ENCODE assay signal across 9 cellular contexts in genomic region chr5:61055434-61056006, GRCh38.
DNase-seq lines count a peak whose midpoint lies in the region; ATAC-seq and TF ChIP-seq lines count a peak whose summit lies in the region.
"Had no signal": no experiment of that assay in that cellular context is flagged by ENCODE, and none has a peak within 500 bp of the region (broad histone marks: within the 10 kb centered on the region; RNA-seq: fewer than 3 reads in every experiment).

No MANE protein-coding gene starts in this region.

- intact Hi-C loops in mammary epithelial cell (cut with micrococcal nuclease) = loop anchor here (1.0 to 10.0 kb wide), 6 partner anchors 107 to 879 kb away; partner anchors contain the start of gene SMIM15

- CTCF ChIA-PET in mammary epithelial cell (lab: Charles Lee; ENCODE audit: low non-redundant PET) = interaction anchor here (0.6 kb wide), 1 partner anchor 605 kb away, joined by 3 read pairs; no protein-coding TSS in a partner anchor
- CTCF ChIA-PET in activated CD8-positive, alpha-beta memory T cell treated with anti-CD3 and anti-CD28 coated beads, Interleukin-2, amount 10 ng/mL, durations not matched to agents 7 days and 5 days (lab: Charles Lee) = interaction anchor here (1.3 to 2.8 kb wide), 3 partner anchors 23 to 603 kb away, joined by 4 to 11 read pairs (median 5); partner anchors contain the start of gene ZSWIM6

- dilution Hi-C loops in mammary epithelial cell (cut with HindIII; ENCODE audit: low sequenced_read_pairs) = no loop called here

- BruUV-seq in mammary epithelial cell (replicated peaks; lab: Mats Ljungman, UMichigan) = no TSS peak

- no peaks in the 10 kb centered on the region for H4K20me1 ChIP-seq in mammary epithelial cell (ENCODE audit: insufficient read depth, low read length)

- H3K9me3 Mint-ChIP-seq in activated CD8-positive, alpha-beta memory T cell treated with anti-CD3 and anti-CD28 coated beads, Interleukin-2, amount 10 ng/mL, durations not matched to agents 7 days and 5 days (ENCODE audit: low read depth) = no peaks in the 10 kb centered on the region

- H2AFZ ChIP-seq in mammary epithelial cell (ENCODE audit: low read depth, low read length) = no peak overlapping the region

- H3K4me1 ChIP-seq in mammary epithelial cell (ENCODE audit: insufficient read depth, low read length) (peaks cover 34% of the 10 kb centered on the region), lung (ENCODE audit: control insufficient read depth in 2 of 2, insufficient read depth in 2 of 2, low read length in 2 of 2) (peaks cover 0 to 6% of the 10 kb centered on the region in 2 donors)
- H3K4me1 ChIP-seq: BLaER1 had no signal

- H3K4me2 ChIP-seq in mammary epithelial cell (ENCODE audit: insufficient read depth, low read depth, low read length) = no peak overlapping the region
- H3K4me2 ChIP-seq: BLaER1 had no signal

- peaks cover 20% of the 10 kb centered on the region for H3K79me2 ChIP-seq in mammary epithelial cell (ENCODE audit: insufficient read depth, low read length)

- H3K27me3 ChIP-seq in mammary epithelial cell (ENCODE audit: insufficient read depth, low read length) (no peaks in the 10 kb centered on the region), lung (ENCODE audit: control insufficient read depth, insufficient read depth) (no peaks in the 10 kb centered on the region)
- H3K27me3 ChIP-seq: BLaER1 had no signal

- DNase-seq in DMS79 treated with DMSO at 0.1 percent for 48 hours (lab: John Stamatoyannopoulos, UW) (peak; percentile 49), DMS79 (lab: John Stamatoyannopoulos, UW) (no peak), NCI-H82 treated with DMSO at 0.1 percent for 48 hours (lab: John Stamatoyannopoulos, UW; ENCODE audit: unreplicated experiment) (peak; percentile 14), mammary epithelial cell (peak; percentile 40), lung (ENCODE audit: low spot score) (no peak)
- DNase-seq in activated CD8-positive, alpha-beta memory T cell treated with anti-CD3 and anti-CD28 coated beads, Interleukin-2, amount 10 ng/mL, durations not matched to agents 7 days and 5 days = no peak

- H3K27ac ChIP-seq in mammary epithelial cell (ENCODE audit: insufficient read depth, low read depth, low read length) = no peak overlapping the region
- H3K27ac ChIP-seq in lung (ENCODE audit: low read depth in 1 of 2, low read length in 1 of 2) = no peak overlapping the region
- H3K27ac ChIP-seq: BLaER1 had no signal

- H3K4me3 Mint-ChIP-seq in activated CD8-positive, alpha-beta memory T cell treated with anti-CD3 and anti-CD28 coated beads, Interleukin-2, amount 10 ng/mL, durations not matched to agents 7 days and 5 days = no peak overlapping the region

- no peak overlapping the region for H3K4me3 ChIP-seq in mammary epithelial cell (replicated peaks in 1 of 3; ENCODE audit: insufficient read depth in 1 of 3, low read depth in 2 of 3, low read length in 3 of 3)
- H3K4me3 ChIP-seq in lung = no peak overlapping the region
- H3K4me3 ChIP-seq: BLaER1 had no signal

- no peak overlapping the region for H3K27ac Mint-ChIP-seq in activated CD8-positive, alpha-beta memory T cell treated with anti-CD3 and anti-CD28 coated beads, Interleukin-2, amount 10 ng/mL, durations not matched to agents 7 days and 5 days

- H3K27me3 Mint-ChIP-seq in activated CD8-positive, alpha-beta memory T cell treated with anti-CD3 and anti-CD28 coated beads, Interleukin-2, amount 10 ng/mL, durations not matched to agents 7 days and 5 days = no peaks in the 10 kb centered on the region

- H3K36me3 ChIP-seq in mammary epithelial cell (ENCODE audit: insufficient read depth, low read length) (no peaks in the 10 kb centered on the region), lung (ENCODE audit: control insufficient read depth in 2 of 2, insufficient read depth in 2 of 2, low read length in 2 of 2) (no peaks in the 10 kb centered on the region)
- H3K36me3 ChIP-seq: BLaER1 had no signal

- ATAC-seq in HG03378 (IDR thresholded peaks at IDR 0.05; ENCODE audit: unreplicated experiment) (peak; percentile 60), lung (ENCODE audit: insufficient read depth, low FRiP score) (no peak), HG03460 (IDR thresholded peaks at IDR 0.05; ENCODE audit: unreplicated experiment) (no peak)
- no peak for ATAC-seq in activated CD8-positive, alpha-beta memory T cell treated with anti-CD3 and anti-CD28 coated beads, Interleukin-2, amount 10 ng/mL, durations not matched to agents 7 days and 5 days

- in situ Hi-C loops in mammary epithelial cell (cut with MboI; ENCODE audit: low sequenced_read_pairs in 2 of 2) = no loop called here

- TF ChIP-seq CTCF in mammary epithelial cell (conservative IDR thresholded peaks at IDR 0.05 in 1 of 2, IDR thresholded peaks at IDR 0.05 in 1 of 2; ENCODE audit: extremely low read depth in 1 of 2, insufficient read depth in 1 of 2, low read depth in 1 of 2, low read length in 2 of 2) (peak; percentile 73 to 85), lung (IDR thresholded peaks at IDR 0.05; ENCODE audit: control extremely low read depth, extremely low read depth) (peak; percentile 50)

- H3K4me1 Mint-ChIP-seq in activated CD8-positive, alpha-beta memory T cell treated with anti-CD3 and anti-CD28 coated beads, Interleukin-2, amount 10 ng/mL, durations not matched to agents 7 days and 5 days = peaks cover 3% of the 10 kb centered on the region

- H3K9me3 ChIP-seq in mammary epithelial cell (replicated peaks; ENCODE audit: insufficient read depth, low read length) (no peaks in the 10 kb centered on the region), lung (ENCODE audit: control insufficient read depth in 2 of 2, insufficient read depth in 1 of 2, low read length in 1 of 2) (no peaks in the 10 kb centered on the region)
- H3K9me3 ChIP-seq: BLaER1 had no signal

- peaks cover 3% of the 10 kb centered on the region for H3K36me3 Mint-ChIP-seq in activated CD8-positive, alpha-beta memory T cell treated with anti-CD3 and anti-CD28 coated beads, Interleukin-2, amount 10 ng/mL, durations not matched to agents 7 days and 5 days

- no peak overlapping the region for H3K9ac ChIP-seq in mammary epithelial cell (ENCODE audit: insufficient read depth, low read length)
- H3K9ac ChIP-seq: BLaER1 had no signal

Comparison
In these comparisons a context has a peak if more than half of its experiments do, and no peak if none do; other contexts are left out.
1. DNase-seq: peak in DMS79 treated with DMSO at 0.1 percent for 48 hours (single experiment), NCI-H82 treated with DMSO at 0.1 percent for 48 hours (single experiment) and mammary epithelial cell (single experiment); none in DMS79 (single experiment), lung (single experiment) and activated CD8-positive, alpha-beta memory T cell treated with anti-CD3 and anti-CD28 coated beads, Interleukin-2, amount 10 ng/mL, durations not matched to agents 7 days and 5 days (single experiment).